ENCODE assay signal across 19 cellular contexts in genomic region chr7:121384159-121384745, GRCh38. TPM values are rescaled to one million over a fixed set of nuclear protein-coding genes. Genes with fewer than 3 reads are reported as not detected.
DNase-seq lines count a peak whose midpoint lies in the region; ATAC-seq and TF ChIP-seq lines count a peak whose summit lies in the region.
"Had no signal": no experiment of that assay in that cellular context is flagged by ENCODE, and none has a peak within 500 bp of the region (broad histone marks: within the 10 kb centered on the region; RNA-seq: fewer than 3 reads in every experiment).

No MANE protein-coding gene starts in this region.

- no peaks in the 10 kb centered on the region for H3K27me3 Mint-ChIP-seq in activated CD8-positive, alpha-beta T cell treated with anti-CD3 and anti-CD28 coated beads for 36 hours
- no peaks in the 10 kb centered on the region for H3K27me3 Mint-ChIP-seq in activated CD8-positive, alpha-beta T cell treated with anti-CD3 and anti-CD28 coated beads, Interleukin-2, amount 10 ng/mL, durations not matched to agents 7 days and 5 days (ENCODE audit: low read depth)
- no peaks in the 10 kb centered on the region for H3K27me3 Mint-ChIP-seq in activated T-helper 17 cell treated with anti-CD3 and anti-CD28 coated beads, Interleukin-2, amount 50 U/mL, for 72 hours
- no peaks in the 10 kb centered on the region for H3K27me3 Mint-ChIP-seq in memory B cell
- no peaks in the 10 kb centered on the region for H3K27me3 Mint-ChIP-seq in stimulated activated naive CD8-positive, alpha-beta T cell treated with anti-CD3 and anti-CD28 coated beads, Interleukin-15, Interleukin-2, amounts not matched to agents 100 ng/mL and 50 ng/mL, for 24 hours

- no peaks in the 10 kb centered on the region for H3K9me3 Mint-ChIP-seq in activated CD8-positive, alpha-beta T cell treated with anti-CD3 and anti-CD28 coated beads for 36 hours
- no peaks in the 10 kb centered on the region for H3K9me3 Mint-ChIP-seq in activated CD8-positive, alpha-beta T cell treated with anti-CD3 and anti-CD28 coated beads, Interleukin-2, amount 10 ng/mL, durations not matched to agents 7 days and 5 days (ENCODE audit: insufficient read depth)
- H3K9me3 Mint-ChIP-seq in activated T-helper 17 cell treated with anti-CD3 and anti-CD28 coated beads, Interleukin-2, amount 50 U/mL, for 72 hours: no peaks in the 10 kb centered on the region
- H3K9me3 Mint-ChIP-seq in memory B cell: no peaks in the 10 kb centered on the region
- no peaks in the 10 kb centered on the region for H3K9me3 Mint-ChIP-seq in stimulated activated naive CD8-positive, alpha-beta T cell treated with anti-CD3 and anti-CD28 coated beads, Interleukin-15, Interleukin-2, amounts not matched to agents 100 ng/mL and 50 ng/mL, for 24 hours
- H3K9me3 Mint-ChIP-seq: activated naive CD4-positive, alpha-beta T cell treated with anti-CD3 and anti-CD28 coated beads, Interleukin-2, amount 50 U/mL, for 72 hours; nephron progenitor cell had no signal

- H3K4me1 Mint-ChIP-seq in activated CD8-positive, alpha-beta T cell treated with anti-CD3 and anti-CD28 coated beads for 36 hours (ENCODE audit: low read depth): peaks cover 59% of the 10 kb centered on the region
- peaks cover 31% of the 10 kb centered on the region for H3K4me1 Mint-ChIP-seq in activated CD8-positive, alpha-beta T cell treated with anti-CD3 and anti-CD28 coated beads, Interleukin-2, amount 10 ng/mL, durations not matched to agents 7 days and 5 days (ENCODE audit: low read depth)
- H3K4me1 Mint-ChIP-seq in activated T-helper 17 cell treated with anti-CD3 and anti-CD28 coated beads, Interleukin-2, amount 50 U/mL, for 72 hours: peaks cover 25% of the 10 kb centered on the region
- H3K4me1 Mint-ChIP-seq in memory B cell: peaks cover 62% of the 10 kb centered on the region
- peaks cover 91% of the 10 kb centered on the region for H3K4me1 Mint-ChIP-seq in stimulated activated naive CD8-positive, alpha-beta T cell treated with anti-CD3 and anti-CD28 coated beads, Interleukin-15, Interleukin-2, amounts not matched to agents 100 ng/mL and 50 ng/mL, for 24 hours (ENCODE audit: low read depth)

- POLR2A ChIA-PET in activated CD8-positive, alpha-beta T cell treated with anti-CD3 and anti-CD28 coated beads for 36 hours (lab: Charles Lee): interaction anchor here (1.0 kb wide), 2 partner anchors 9 to 12 kb away, joined by 3 to 4 read pairs; partner anchors contain the start of gene FAM3C
- POLR2A ChIA-PET in activated CD8-positive, alpha-beta T cell treated with anti-CD3 and anti-CD28 coated beads, Interleukin-2, amount 10 ng/mL, durations not matched to agents 7 days and 5 days (lab: Charles Lee): no interaction called here

- in situ Hi-C loops in ACHN (cut with HindIII; ENCODE audit: low pct_ligation_motif_present, low pct_unique_long_range_greater_than_20kb, low sequenced_read_pairs): no loop called here

- intact Hi-C loops in activated CD8-positive, alpha-beta T cell treated with anti-CD3 and anti-CD28 coated beads for 36 hours (cut with micrococcal nuclease): no loop called here

- CTCF ChIA-PET in activated CD8-positive, alpha-beta T cell treated with anti-CD3 and anti-CD28 coated beads for 36 hours (lab: Charles Lee): interaction anchor here (1.1 to 10.8 kb wide), 3 partner anchors 11 to 17 kb away, joined by 3 to 83 read pairs (median 23); partner anchors contain the start of gene FAM3C
- CTCF ChIA-PET in activated CD8-positive, alpha-beta T cell treated with anti-CD3 and anti-CD28 coated beads, Interleukin-2, amount 10 ng/mL, durations not matched to agents 7 days and 5 days (lab: Charles Lee): interaction anchor here (2.1 to 6.5 kb wide), 4 partner anchors 11 to 163 kb away, joined by 8 to 44 read pairs (median 9); no protein-coding TSS in a partner anchor

- no peak for TF ChIP-seq CTCF in activated CD8-positive, alpha-beta T cell treated with anti-CD3 and anti-CD28 coated beads for 36 hours (IDR thresholded peaks at IDR 0.05)

- H3K27ac Mint-ChIP-seq in activated CD8-positive, alpha-beta T cell treated with anti-CD3 and anti-CD28 coated beads for 36 hours: peak overlapping the region; percentile 42
- H3K27ac Mint-ChIP-seq in activated CD8-positive, alpha-beta T cell treated with anti-CD3 and anti-CD28 coated beads, Interleukin-2, amount 10 ng/mL, durations not matched to agents 7 days and 5 days: no peak overlapping the region
- peak overlapping the region; percentile 63 for H3K27ac Mint-ChIP-seq in activated T-helper 17 cell treated with anti-CD3 and anti-CD28 coated beads, Interleukin-2, amount 50 U/mL, for 72 hours
- H3K27ac Mint-ChIP-seq in memory B cell: peak overlapping the region; percentile 97
- H3K27ac Mint-ChIP-seq in stimulated activated naive CD8-positive, alpha-beta T cell treated with anti-CD3 and anti-CD28 coated beads, Interleukin-15, Interleukin-2, amounts not matched to agents 100 ng/mL and 50 ng/mL, for 24 hours: peak overlapping the region; percentile 63
- H3K27ac Mint-ChIP-seq: activated naive CD4-positive, alpha-beta T cell treated with anti-CD3 and anti-CD28 coated beads, Interleukin-2, amount 50 U/mL, for 72 hours had no signal

- peaks cover 20% of the 10 kb centered on the region for H3K36me3 Mint-ChIP-seq in activated CD8-positive, alpha-beta T cell treated with anti-CD3 and anti-CD28 coated beads for 36 hours (ENCODE audit: low read depth)
- peaks cover 15% of the 10 kb centered on the region for H3K36me3 Mint-ChIP-seq in activated CD8-positive, alpha-beta T cell treated with anti-CD3 and anti-CD28 coated beads, Interleukin-2, amount 10 ng/mL, durations not matched to agents 7 days and 5 days (ENCODE audit: low read depth)
- H3K36me3 Mint-ChIP-seq in activated T-helper 17 cell treated with anti-CD3 and anti-CD28 coated beads, Interleukin-2, amount 50 U/mL, for 72 hours (ENCODE audit: low read depth): peaks cover 23% of the 10 kb centered on the region
- H3K36me3 Mint-ChIP-seq in memory B cell: peaks cover 16% of the 10 kb centered on the region
- H3K36me3 Mint-ChIP-seq in stimulated activated naive CD8-positive, alpha-beta T cell treated with anti-CD3 and anti-CD28 coated beads, Interleukin-15, Interleukin-2, amounts not matched to agents 100 ng/mL and 50 ng/mL, for 24 hours (ENCODE audit: low read depth): peaks cover 41% of the 10 kb centered on the region

- no peak for DNase-seq in activated CD8-positive, alpha-beta T cell treated with anti-CD3 and anti-CD28 coated beads for 36 hours
- no peak for DNase-seq in activated CD8-positive, alpha-beta T cell treated with anti-CD3 and anti-CD28 coated beads, Interleukin-2, amount 10 ng/mL, durations not matched to agents 7 days and 5 days
- DNase-seq in memory B cell (ENCODE audit: low spot score in 2 of 2): no peak
- no peak for DNase-seq in ACHN
- DNase-seq in NCI-H1930 (lab: John Stamatoyannopoulos, UW): no peak
- DNase-seq: 8988T; activated CD8-positive, alpha-beta memory T cell treated with anti-CD3 and anti-CD28 coated beads, Interleukin-2, amount 50 U/mL, for 4 hours; effector CD4-positive, alpha-beta T cell; hypothalamus; NCI-H748 treated with DMSO at 0.1 percent for 48 hours; nephron progenitor cell; RPMI8226; thyroid gland had no signal

- H3K4me3 Mint-ChIP-seq in activated CD8-positive, alpha-beta T cell treated with anti-CD3 and anti-CD28 coated beads for 36 hours: no peak overlapping the region
- H3K4me3 Mint-ChIP-seq in activated CD8-positive, alpha-beta T cell treated with anti-CD3 and anti-CD28 coated beads, Interleukin-2, amount 10 ng/mL, durations not matched to agents 7 days and 5 days: no peak overlapping the region
- no peak overlapping the region for H3K4me3 Mint-ChIP-seq in activated T-helper 17 cell treated with anti-CD3 and anti-CD28 coated beads, Interleukin-2, amount 50 U/mL, for 72 hours
- peak overlapping the region; percentile 24 for H3K4me3 Mint-ChIP-seq in memory B cell
- H3K4me3 Mint-ChIP-seq in stimulated activated naive CD8-positive, alpha-beta T cell treated with anti-CD3 and anti-CD28 coated beads, Interleukin-15, Interleukin-2, amounts not matched to agents 100 ng/mL and 50 ng/mL, for 24 hours: peak overlapping the region; percentile 37
- H3K4me3 Mint-ChIP-seq: nephron progenitor cell had no signal

- ATAC-seq in activated CD8-positive, alpha-beta T cell treated with anti-CD3 and anti-CD28 coated beads for 36 hours: no peak
- no peak for ATAC-seq in activated CD8-positive, alpha-beta T cell treated with anti-CD3 and anti-CD28 coated beads, Interleukin-2, amount 10 ng/mL, durations not matched to agents 7 days and 5 days
- no peak for ATAC-seq in activated T-helper 17 cell treated with anti-CD3 and anti-CD28 coated beads, Interleukin-2, amount 50 U/mL, for 72 hours (replicated peaks)
- ATAC-seq in memory B cell (ENCODE audit: low read depth) (no peak), HG03139 (IDR thresholded peaks at IDR 0.05; ENCODE audit: unreplicated experiment) (no peak)
- ATAC-seq: activated naive CD4-positive, alpha-beta T cell treated with anti-CD3 and anti-CD28 coated beads, Interleukin-2, amount 50 U/mL, for 72 hours; HCT116 had no signal

RNA-seq across cellular contexts. Expression of gene FAM3C, which starts 11.9 kb away (rescaled TPM):
- total RNA-seq in activated CD8-positive, alpha-beta T cell treated with anti-CD3 and anti-CD28 coated beads for 36 hours: 10 to 100 TPM; 18.6 to 19.1 TPM
- total RNA-seq in activated CD8-positive, alpha-beta T cell treated with anti-CD3 and anti-CD28 coated beads, Interleukin-2, amount 10 ng/mL, durations not matched to agents 7 days and 5 days: 10 to 100 TPM; 18.0 to 18.4 TPM
- 10 to 100 TPM; 18.5 to 22.8 TPM for total RNA-seq in activated T-helper 17 cell treated with anti-CD3 and anti-CD28 coated beads, Interleukin-2, amount 50 U/mL, for 72 hours

RNA-seq across cellular contexts. Expression of gene WNT16, which starts 55.5 kb away (rescaled TPM):
- total RNA-seq in activated CD8-positive, alpha-beta T cell treated with anti-CD3 and anti-CD28 coated beads for 36 hours: not detected
- total RNA-seq in activated CD8-positive, alpha-beta T cell treated with anti-CD3 and anti-CD28 coated beads, Interleukin-2, amount 10 ng/mL, durations not matched to agents 7 days and 5 days: not detected
- total RNA-seq in activated T-helper 17 cell treated with anti-CD3 and anti-CD28 coated beads, Interleukin-2, amount 50 U/mL, for 72 hours: not detected
- total RNA-seq: activated naive CD4-positive, alpha-beta T cell treated with anti-CD3 and anti-CD28 coated beads, Interleukin-2, amount 50 U/mL, for 72 hours; T-helper 1 cell treated with Interleukin-12 subunit alpha and Interleukin-12 subunit beta and Interleukin-4 antibody, amounts not matched to agents 30 ng/mL and 1 ng/mL, for 36 hours; thyroid gland had no signal

Comparison
In these comparisons a context has a peak if more than half of its experiments do, and no peak if none do; other contexts are left out.
1. H3K4me3 Mint-ChIP-seq: peak in memory B cell (single experiment) and stimulated activated naive CD8-positive, alpha-beta T cell treated with anti-CD3 and anti-CD28 coated beads, Interleukin-15, Interleukin-2, amounts not matched to agents 100 ng/mL and 50 ng/mL, for 24 hours (single experiment); none in activated CD8-positive, alpha-beta T cell treated with anti-CD3 and anti-CD28 coated beads for 36 hours (single experiment), activated CD8-positive, alpha-beta T cell treated with anti-CD3 and anti-CD28 coated beads, Interleukin-2, amount 10 ng/mL, durations not matched to agents 7 days and 5 days (single experiment) and activated T-helper 17 cell treated with anti-CD3 and anti-CD28 coated beads, Interleukin-2, amount 50 U/mL, for 72 hours (single experiment).